In genomic region chr18:36481201-36481657, GRCh38 we compare ENCODE assay signal across 2 cellular contexts.
TF ChIP-seq lines count a peak whose summit lies in the region.

No MANE protein-coding gene starts in this region.

TF ChIP-seq in SK-N-SH, 30 proteins besides CTCF, POLR2A, EP300 and RAD21:
- TF ChIP-seq USF1 (IDR thresholded peaks at IDR 0.05; ENCODE audit: borderline replicate concordance, low read depth) (no peak), MEF2A (IDR thresholded peaks at IDR 0.05; ENCODE audit: borderline replicate concordance, low read depth) (no peak), REST (IDR thresholded peaks at IDR 0.05; ENCODE audit: low read depth, low read length) (peak; percentile 86), ZBTB33 (IDR thresholded peaks at IDR 0.05; ENCODE audit: borderline replicate concordance, low read depth) (no peak), SIN3A (IDR thresholded peaks at IDR 0.05; ENCODE audit: borderline replicate concordance, low read depth, low read length) (no peak)
TF ChIP-seq in SK-N-SH: peak in this region for 1.

TF ChIP-seq in SK-N-SH treated with all-trans-retinoic acid at 6 μM for 48 hours, 23 proteins besides CTCF, POLR2A, EP300 and RAD21 (continued from another document):
- TF ChIP-seq CSRNP3 (CRISPR knock-in tag; IDR thresholded peaks at IDR 0.05) (no peak), PPARA (CRISPR knock-in tag; IDR thresholded peaks at IDR 0.05; ENCODE audit: borderline replicate concordance) (no peak), CREB5 (CRISPR knock-in tag; IDR thresholded peaks at IDR 0.05; ENCODE audit: low read depth) (no peak), TSHZ2 (CRISPR knock-in tag; IDR thresholded peaks at IDR 0.05) (no peak), TOX (CRISPR knock-in tag; IDR thresholded peaks at IDR 0.05; ENCODE audit: borderline replicate concordance) (no peak), ZNF70 (CRISPR knock-in tag; IDR thresholded peaks at IDR 0.05) (no peak), ESRRG (CRISPR knock-in tag; IDR thresholded peaks at IDR 0.05) (no peak), CSDC2 (CRISPR knock-in tag; IDR thresholded peaks at IDR 0.05) (no peak), TCF4 (CRISPR knock-in tag; IDR thresholded peaks at IDR 0.05; ENCODE audit: borderline replicate concordance) (no peak), ARNTL (CRISPR knock-in tag; IDR thresholded peaks at IDR 0.05; ENCODE audit: borderline replicate concordance, low read depth) (no peak), PATZ1 (CRISPR knock-in tag; IDR thresholded peaks at IDR 0.05; ENCODE audit: borderline replicate concordance) (no peak), ZNF8 (CRISPR knock-in tag; IDR thresholded peaks at IDR 0.05) (no peak), SNAI2 (CRISPR knock-in tag; IDR thresholded peaks at IDR 0.05) (no peak)
